In genomic region chr2:73896362-73897239, GRCh38 we compare ENCODE assay signal across 8 cellular contexts. TPM values are rescaled to one million over a fixed set of nuclear protein-coding genes. Genes with fewer than 3 reads are reported as not detected.
DNase-seq lines count a peak whose midpoint lies in the region; ATAC-seq, FAIRE-seq and TF ChIP-seq lines count a peak whose summit lies in the region.

No MANE protein-coding gene starts in this region.

- H2AFZ ChIP-seq in HepG2 (ENCODE audit: low read length) = peak overlapping the region; percentile 9

- peak overlapping the region; percentile 36 for H3K4me2 ChIP-seq in HepG2 (ENCODE audit: low read depth, low read length)

- H3K27me3 ChIP-seq in HepG2 (ENCODE audit: control insufficient read depth in 1 of 2, insufficient read depth in 2 of 2, low read length in 2 of 2) (peaks cover 6 to 68% of the 10 kb centered on the region in 2 experiments; a peak in 4 of 5 replicates), right lobe of liver (no peaks in the 10 kb centered on the region), SJCRH30 (peaks cover 6% of the 10 kb centered on the region), esophagus squamous epithelium (no peaks in the 10 kb centered on the region)

- no peaks in the 10 kb centered on the region for H3K9me3 ChIP-seq in HepG2 (ENCODE audit: low read length)
- no peaks in the 10 kb centered on the region for H3K9me3 ChIP-seq in right lobe of liver
- no peaks in the 10 kb centered on the region for H3K9me3 ChIP-seq in SJCRH30 (replicated peaks)
- no peaks in the 10 kb centered on the region for H3K9me3 ChIP-seq in esophagus squamous epithelium

- intact Hi-C loops in HepG2 (cut with micrococcal nuclease; ENCODE audit: unreplicated experiment) (no loop called here), right lobe of liver (cut with DNase I) (no loop called here), esophagus squamous epithelium (cut with DNase I) (no loop called here)

- TF ChIP-seq POLR2A in HepG2 (IDR thresholded peaks at IDR 0.05; ENCODE audit: insufficient read depth in 1 of 2, low read depth in 2 of 2, low read length in 2 of 2) (no peak), right lobe of liver (IDR thresholded peaks at IDR 0.05) (no peak), esophagus squamous epithelium (IDR thresholded peaks at IDR 0.05) (no peak)

- H3K27ac ChIP-seq in HepG2 (ENCODE audit: extremely low read length, insufficient read depth, low read length) (no peak overlapping the region), right lobe of liver (no peak overlapping the region), SJCRH30 (no peak overlapping the region), esophagus squamous epithelium (peak overlapping the region; percentile 47 to 86 (median 80))

- no TSS peak for BruUV-seq in HepG2 (replicated peaks; lab: Mats Ljungman, UMichigan)

- TF ChIP-seq EP300 in HepG2 (IDR thresholded peaks at IDR 0.05; ENCODE audit: low read depth in 2 of 2, low read length in 2 of 2) (no peak), HepG2 (CRISPR knock-in tag; IDR thresholded peaks at IDR 0.05; ENCODE audit: borderline replicate concordance) (no peak)

- FAIRE-seq in HepG2 (lab: Jason Lieb, UNC) = no peak

- H3K79me2 ChIP-seq in HepG2 (ENCODE audit: insufficient read depth, low read length) = no peaks in the 10 kb centered on the region

- in situ Hi-C loops in HepG2 (cut with HindIII; ENCODE audit: extremely low pct_ligation_motif_present, low pct_unique_long_range_greater_than_20kb) = no loop called here

- H3K4me3 ChIP-seq in HepG2 (replicated peaks in 1 of 3; ENCODE audit: insufficient read depth in 1 of 3, low read depth in 2 of 3, low read length in 3 of 3) (no peak overlapping the region; a peak in 1 of 6 replicates), right lobe of liver (no peak overlapping the region), SJCRH30 (peak overlapping the region; percentile 6; the same call in 1 of the 2 replicates), esophagus squamous epithelium (peak overlapping the region; percentile 12 to 58 (median 41))

- H4K20me1 ChIP-seq in HepG2 (ENCODE audit: insufficient read depth, low read length) = no peaks in the 10 kb centered on the region

- H3K4me1 ChIP-seq in HepG2 (ENCODE audit: insufficient read depth, low read length) (peaks cover 16% of the 10 kb centered on the region), right lobe of liver (no peaks in the 10 kb centered on the region), SJCRH30 (no peaks in the 10 kb centered on the region), esophagus squamous epithelium (peaks cover 0 to 10% (median 0%) of the 10 kb centered on the region in 3 donors)

- CTCF ChIA-PET in HepG2 (lab: Yijun Ruan, JAX; ENCODE audit: low intra/inter-chr PET ratio, low total read pairs) = interaction anchor here (0.6 kb wide), 1 partner anchor 18 kb away, joined by 3 read pairs; no protein-coding TSS in a partner anchor

- H3K36me3 ChIP-seq in HepG2 (replicated peaks in 1 of 2; ENCODE audit: control insufficient read depth in 1 of 2, insufficient read depth in 2 of 2, low read length in 2 of 2) (no peaks in the 10 kb centered on the region), right lobe of liver (no peaks in the 10 kb centered on the region), SJCRH30 (no peaks in the 10 kb centered on the region), esophagus squamous epithelium (no peaks in the 10 kb centered on the region)

- no peak for DNase-seq in HepG2 (ENCODE audit: low spot score)
- DNase-seq in right lobe of liver = no peak
- peak; percentile 27 to 60 for DNase-seq in SJCRH30
- no peak for DNase-seq in esophagus squamous epithelium (lab: John Stamatoyannopoulos, UW)
- peak; percentile 51 for DNase-seq in stimulated activated naive CD8-positive, alpha-beta T cell treated with anti-CD3 and anti-CD28 coated beads, Interleukin-15, Interleukin-2, amounts not matched to agents 100 U/mL and 50 U/mL, for 24 hours

- H3K9ac ChIP-seq in HepG2 (ENCODE audit: insufficient read depth, low read depth, low read length) = no peak overlapping the region

- POLR2A ChIA-PET in HepG2 (lab: Yijun Ruan, JAX) = no interaction called here

- TF ChIP-seq CTCF in HepG2 (CRISPR knock-in tag; IDR thresholded peaks at IDR 0.05) (no peak), right lobe of liver (IDR thresholded peaks at IDR 0.05) (no peak), esophagus squamous epithelium (IDR thresholded peaks at IDR 0.05) (no peak)

- no peak; the same call in 2 of the 3 replicates for ATAC-seq in HepG2
- ATAC-seq in right lobe of liver = no peak
- ATAC-seq in stimulated activated naive CD8-positive, alpha-beta T cell treated with anti-CD3 and anti-CD28 coated beads, Interleukin-15, Interleukin-2, amounts not matched to agents 100 U/mL and 50 U/mL, for 24 hours = peak; percentile 96
- no peak for ATAC-seq in HG03025 (IDR thresholded peaks at IDR 0.05; ENCODE audit: low FRiP score, unreplicated experiment)
- no peak for ATAC-seq in GM18873 (IDR thresholded peaks at IDR 0.05; ENCODE audit: low FRiP score, unreplicated experiment)
- no peak for ATAC-seq in GM21381 (IDR thresholded peaks at IDR 0.05; ENCODE audit: unreplicated experiment)

- no peak for TF ChIP-seq RAD21 in HepG2 (CRISPR knock-in tag; IDR thresholded peaks at IDR 0.05)

- WGBS in HepG2 (ENCODE audit: low lambda C conversion rate) = 24% methylated on average over 13 of the region's 15 CpGs
- 46% methylated on average over 11 of the region's 15 CpGs for WGBS in right lobe of liver (ENCODE audit: insufficient coverage, low coverage, low lambda C conversion rate, missing lambda C conversion rate)
- WGBS in esophagus squamous epithelium, 2 donors = 53 to 65% methylated on average over 13 to 14 of the region's 15 CpGs

TF ChIP-seq in HepG2, 621 proteins besides CTCF, POLR2A, EP300 and RAD21 (continues in another document):
- TF ChIP-seq MZF1 (CRISPR knock-in tag; IDR thresholded peaks at IDR 0.05; ENCODE audit: borderline replicate concordance) (no peak), AGO2 (optimal IDR thresholded peaks at IDR 0.05; ENCODE audit: low read depth, low read length) (no peak)

RNA-seq across cellular contexts. Expression of gene ACTG2, which starts 3.8 kb away (rescaled TPM):
- 0.13 and 0.14 TPM in 2 replicates for total RNA-seq in HepG2 (2016; rRNA removed; fragmentation: Illumina TruSeq; extraction: Trizol)
- not detected in 2 replicates for total RNA-seq in HepG2 (2016; cell fraction: cytosol; rRNA removed; fragmentation: Illumina TruSeq; extraction: Trizol; ENCODE audit: low read depth)
- total RNA-seq in HepG2 (2016; cell fraction: insoluble cytoplasmic fraction; rRNA removed; fragmentation: Illumina TruSeq; extraction: Trizol) = 0.06 and 0.43 TPM in 2 replicates
- 0.15 TPM in 1 of 2 replicates, not detected in the other for total RNA-seq in HepG2 (2016; cell fraction: membrane; rRNA removed; fragmentation: Illumina TruSeq; extraction: Trizol)
- 0.28 TPM in 1 of 2 replicates, not detected in the other for total RNA-seq in HepG2 (2016; cell fraction: nucleus; rRNA removed; fragmentation: Illumina TruSeq; extraction: Trizol)
- polyA plus RNA-seq in HepG2 (2011; rRNA removed) = not detected in 2 replicates
- 0.04 and 0.05 TPM in 2 replicates for polyA plus RNA-seq in HepG2 (2011; cell fraction: cytosol; rRNA removed)
- polyA plus RNA-seq in HepG2 (2011; cell fraction: nucleus; rRNA removed) = not detected in 2 replicates
- polyA plus RNA-seq in HepG2 (2012) = 0.12 TPM in 1 of 2 replicates, not detected in the other
- polyA plus RNA-seq in HepG2 (2016; cell fraction: cytosol; fragmentation: Illumina TruSeq; extraction: Trizol; ENCODE audit: low read depth) = 0.11 and 0.15 TPM in 2 replicates
- 0.32 and 0.35 TPM in 2 replicates for polyA plus RNA-seq in HepG2 (2016; cell fraction: insoluble cytoplasmic fraction; fragmentation: Illumina TruSeq; extraction: Trizol; ENCODE audit: low read depth)
- polyA plus RNA-seq in HepG2 (2016; cell fraction: membrane; fragmentation: Illumina TruSeq; extraction: Trizol; ENCODE audit: low read depth) = not detected in 2 replicates
- 0.45 and 0.98 TPM in 2 replicates for polyA plus RNA-seq in HepG2 (2016; cell fraction: nucleus; fragmentation: Illumina TruSeq; extraction: Trizol; ENCODE audit: insufficient read depth, low read depth)
- 0.28 TPM in 1 of 2 replicates, not detected in the other for polyA minus RNA-seq in HepG2 (2011; rRNA and poly(A)+ RNA removed; ENCODE audit: low replicate concordance)
- not detected in 2 replicates for polyA minus RNA-seq in HepG2 (2011; cell fraction: cytosol; rRNA and poly(A)+ RNA removed)
- polyA minus RNA-seq in HepG2 (2011; cell fraction: nucleus; rRNA and poly(A)+ RNA removed) = not detected in 2 replicates
- total RNA-seq in right lobe of liver = 10 to 100 TPM in 1 of 6 experiments, 1 to 10 TPM in 4, under 1 TPM in 1; 0.39 to 12.8 (median 1.1) TPM
- 0.08 TPM in 1 of 2 replicates, not detected in the other for total RNA-seq in SJCRH30 (2014; rRNA removed; shearing (Covaris generic))
- 100 to 1,000 TPM in 3 of 4 donors, 10 to 100 TPM in 1; 37.7 to 809 (median 109) TPM for total RNA-seq in esophagus squamous epithelium

RNA-seq across cellular contexts. Expression of gene DGUOK, which starts 30.1 kb away (rescaled TPM):
- total RNA-seq in HepG2 (2016; rRNA removed; fragmentation: Illumina TruSeq; extraction: Trizol) (105 and 130 TPM in 2 replicates), right lobe of liver (10 to 100 TPM; 16.6 to 33.1 (median 22.6) TPM), esophagus squamous epithelium (10 to 100 TPM; 23.5 to 53.4 (median 40.2) TPM)
- total RNA-seq in HepG2 (2016; cell fraction: cytosol; rRNA removed; fragmentation: Illumina TruSeq; extraction: Trizol; ENCODE audit: low read depth) = 22.6 and 22.7 TPM in 2 replicates
- total RNA-seq in HepG2 (2016; cell fraction: insoluble cytoplasmic fraction; rRNA removed; fragmentation: Illumina TruSeq; extraction: Trizol) = 106 and 144 TPM in 2 replicates
- 48.1 and 55.5 TPM in 2 replicates for total RNA-seq in HepG2 (2016; cell fraction: membrane; rRNA removed; fragmentation: Illumina TruSeq; extraction: Trizol)
- 47.4 and 51.2 TPM in 2 replicates for total RNA-seq in HepG2 (2016; cell fraction: nucleus; rRNA removed; fragmentation: Illumina TruSeq; extraction: Trizol)
- 124 and 137 TPM in 2 replicates for polyA plus RNA-seq in HepG2 (2011; rRNA removed)
- 118 and 121 TPM in 2 replicates for polyA plus RNA-seq in HepG2 (2011; cell fraction: cytosol; rRNA removed)
- polyA plus RNA-seq in HepG2 (2011; cell fraction: nucleus; rRNA removed) = 36.3 and 40.1 TPM in 2 replicates
- polyA plus RNA-seq in HepG2 (2012) = 107 and 124 TPM in 2 replicates
- polyA plus RNA-seq in HepG2 (2016; cell fraction: cytosol; fragmentation: Illumina TruSeq; extraction: Trizol; ENCODE audit: low read depth) = 26.7 and 29.0 TPM in 2 replicates
- 184 and 199 TPM in 2 replicates for polyA plus RNA-seq in HepG2 (2016; cell fraction: insoluble cytoplasmic fraction; fragmentation: Illumina TruSeq; extraction: Trizol; ENCODE audit: low read depth)
- 57.6 and 62.2 TPM in 2 replicates for polyA plus RNA-seq in HepG2 (2016; cell fraction: membrane; fragmentation: Illumina TruSeq; extraction: Trizol; ENCODE audit: low read depth)
- 105 and 115 TPM in 2 replicates for polyA plus RNA-seq in HepG2 (2016; cell fraction: nucleus; fragmentation: Illumina TruSeq; extraction: Trizol; ENCODE audit: insufficient read depth, low read depth)
- 25.9 and 35.0 TPM in 2 replicates for polyA minus RNA-seq in HepG2 (2011; rRNA and poly(A)+ RNA removed; ENCODE audit: low replicate concordance)
- polyA minus RNA-seq in HepG2 (2011; cell fraction: cytosol; rRNA and poly(A)+ RNA removed) = 23.1 and 30.6 TPM in 2 replicates
- polyA minus RNA-seq in HepG2 (2011; cell fraction: nucleus; rRNA and poly(A)+ RNA removed) = 23.6 and 37.7 TPM in 2 replicates
- total RNA-seq in SJCRH30 (2014; rRNA removed; shearing (Covaris generic)) = 100 and 105 TPM in 2 replicates

Comparison
In these comparisons a context has a peak if more than half of its experiments do, and no peak if none do; other contexts are left out.
1. DNase-seq: peak in SJCRH30 (2 of 2) and stimulated activated naive CD8-positive, alpha-beta T cell treated with anti-CD3 and anti-CD28 coated beads, Interleukin-15, Interleukin-2, amounts not matched to agents 100 U/mL and 50 U/mL, for 24 hours (single experiment); none in HepG2 (single experiment), right lobe of liver (0 of 3) and esophagus squamous epithelium (single experiment).
2. H3K27ac ChIP-seq: peak in esophagus squamous epithelium (4 of 4); none in HepG2 (single experiment), right lobe of liver (0 of 3) and SJCRH30 (single experiment).
3. H3K4me3 ChIP-seq: peak in SJCRH30 (single experiment) and esophagus squamous epithelium (4 of 4); none in HepG2 (0 of 3) and right lobe of liver (0 of 3).